In genomic region chr6:158599635-158600034, GRCh38 we compare ENCODE assay signal across 2 cellular contexts.
TF ChIP-seq lines count a peak whose summit lies in the region.

No MANE protein-coding gene starts in this region.

TF ChIP-seq in HepG2, 621 proteins besides CTCF, POLR2A, EP300 and RAD21:
- TF ChIP-seq RBM22 (optimal IDR thresholded peaks at IDR 0.05; ENCODE audit: low read length) (peak; percentile 54), AGO2 (optimal IDR thresholded peaks at IDR 0.05; ENCODE audit: low read depth, low read length) (peak; percentile 71), ZNF282 (IDR thresholded peaks at IDR 0.05; ENCODE audit: partially characterized antibody) (no peak), ZNF737 (CRISPR knock-in tag; IDR thresholded peaks at IDR 0.05; ENCODE audit: borderline replicate concordance) (no peak), ZBTB40 (IDR thresholded peaks at IDR 0.05) (no peak), ZBTB40 (CRISPR knock-in tag; IDR thresholded peaks at IDR 0.05) (no peak)
- TF ChIP-seq, protein P1, sequence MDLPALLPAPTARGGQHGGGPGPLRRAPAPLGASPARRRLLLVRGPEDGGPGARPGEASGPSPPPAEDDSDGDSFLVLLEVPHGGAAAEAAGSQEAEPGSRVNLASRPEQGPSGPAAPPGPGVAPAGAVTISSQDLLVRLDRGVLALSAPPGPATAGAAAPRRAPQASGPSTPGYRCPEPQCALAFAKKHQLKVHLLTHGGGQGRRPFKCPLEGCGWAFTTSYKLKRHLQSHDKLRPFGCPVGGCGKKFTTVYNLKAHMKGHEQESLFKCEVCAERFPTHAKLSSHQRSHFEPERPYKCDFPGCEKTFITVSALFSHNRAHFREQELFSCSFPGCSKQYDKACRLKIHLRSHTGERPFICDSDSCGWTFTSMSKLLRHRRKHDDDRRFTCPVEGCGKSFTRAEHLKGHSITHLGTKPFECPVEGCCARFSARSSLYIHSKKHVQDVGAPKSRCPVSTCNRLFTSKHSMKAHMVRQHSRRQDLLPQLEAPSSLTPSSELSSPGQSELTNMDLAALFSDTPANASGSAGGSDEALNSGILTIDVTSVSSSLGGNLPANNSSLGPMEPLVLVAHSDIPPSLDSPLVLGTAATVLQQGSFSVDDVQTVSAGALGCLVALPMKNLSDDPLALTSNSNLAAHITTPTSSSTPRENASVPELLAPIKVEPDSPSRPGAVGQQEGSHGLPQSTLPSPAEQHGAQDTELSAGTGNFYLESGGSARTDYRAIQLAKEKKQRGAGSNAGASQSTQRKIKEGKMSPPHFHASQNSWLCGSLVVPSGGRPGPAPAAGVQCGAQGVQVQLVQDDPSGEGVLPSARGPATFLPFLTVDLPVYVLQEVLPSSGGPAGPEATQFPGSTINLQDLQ (CRISPR knock-in tag; IDR thresholded peaks at IDR 0.05), result no peak
TF ChIP-seq in HepG2: peak in this region for 2.

TF ChIP-seq in WTC11, 78 proteins besides CTCF, POLR2A, EP300 and RAD21:
- TF ChIP-seq GABPB1 (CRISPR knock-in tag; IDR thresholded peaks at IDR 0.05) (no peak), PRDM15 (CRISPR knock-in tag; IDR thresholded peaks at IDR 0.05) (peak; percentile 42; the same call in 1 of the 2 replicates)
